ENCODE assay signal across 8 cellular contexts in genomic region chr22:44619560-44620128, GRCh38.
A peak's percentile ranks its signal among the peaks of the same experiment; 100 is the strongest.
DNase-seq lines count a peak whose midpoint lies in the region; ATAC-seq, FAIRE-seq and TF ChIP-seq lines count a peak whose summit lies in the region.
"Not testable (repeated sequence)": the region's sequence is repeated elsewhere in the genome, so short reads cannot be mapped to it uniquely, and the experiment has no call there.

No MANE protein-coding gene starts in this region.

- dilution Hi-C loops in mammary epithelial cell (cut with HindIII; ENCODE audit: low sequenced_read_pairs); endothelial cell of umbilical vein (cut with MboI; ENCODE audit: extremely low pct_ligation_motif_present, low sequenced_read_pairs): not testable (repeated sequence)

- intact Hi-C loops in mammary epithelial cell (cut with micrococcal nuclease) (loop anchor here (10.0 kb wide), 1 partner anchor 1345 kb away; no protein-coding TSS in a partner anchor), endothelial cell of umbilical vein (cut with micrococcal nuclease) (loop anchor here (10.0 kb wide), 1 partner anchor 255 kb away; no protein-coding TSS in a partner anchor)

- DNase-seq in GM23248; mammary epithelial cell; endothelial cell of umbilical vein (ENCODE audit: low read depth, low spot score); lung (ENCODE audit: low spot score); thoracic aorta (ENCODE audit: low spot score): not testable (repeated sequence)

- H2AFZ ChIP-seq in GM23248; Loucy (ENCODE audit: low read length); endothelial cell of umbilical vein (ENCODE audit: low read depth, low read length); parathyroid adenoma: not testable (repeated sequence)
- H2AFZ ChIP-seq in mammary epithelial cell (ENCODE audit: low read depth, low read length): peak overlapping the region; percentile 17

- CTCF ChIA-PET in mammary epithelial cell (lab: Charles Lee; ENCODE audit: low non-redundant PET); endothelial cell of umbilical vein (lab: Charles Lee): not testable (repeated sequence)

- WGBS in GM23248 (ENCODE audit: low coverage in 1 of 2, low lambda C conversion rate in 2 of 2, missing lambda C conversion rate in 2 of 2), 2 experiments: 53 to 61% methylated on average over 8 to 16 of the region's 16 CpGs
- 68% methylated on average over 16 of the region's 16 CpGs for WGBS in mammary epithelial cell (ENCODE audit: low coverage, missing lambda C conversion rate)
- 65 to 68% methylated on average over 16 of the region's 16 CpGs for WGBS in lung, 2 donors

- FAIRE-seq in endothelial cell of umbilical vein (lab: Jason Lieb, UNC): peak; percentile 37

- not testable (repeated sequence) for H3F3A ChIP-seq in GM23248 (ENCODE audit: insufficient read depth); Loucy (ENCODE audit: low read depth)

- not testable (repeated sequence) for H3K27ac ChIP-seq in BLaER1; GM23248; mammary epithelial cell (ENCODE audit: insufficient read depth, low read depth, low read length); endothelial cell of umbilical vein (ENCODE audit: insufficient read depth, low read depth, low read length); thoracic aorta
- peak overlapping the region; percentile 27 to 50 for H3K27ac ChIP-seq in lung (ENCODE audit: low read depth in 1 of 2, low read length in 1 of 2)
- peak overlapping the region; percentile 39 for H3K27ac ChIP-seq in parathyroid adenoma

- peak overlapping the region; percentile 39; the same call in 1 of the 2 replicates for H3K4me3 ChIP-seq in BLaER1
- not testable (repeated sequence) for H3K4me3 ChIP-seq in GM23248; mammary epithelial cell (replicated peaks in 1 of 3; ENCODE audit: insufficient read depth in 1 of 3, low read depth in 2 of 3, low read length in 3 of 3); endothelial cell of umbilical vein (replicated peaks in 1 of 3; ENCODE audit: insufficient read depth in 1 of 3, low read depth in 1 of 3, low read length in 3 of 3); lung; parathyroid adenoma (ENCODE audit: low read depth, low read length)
- peak overlapping the region; percentile 48 for H3K4me3 ChIP-seq in Loucy (ENCODE audit: low read length, poor library complexity, severe bottlenecking)
- H3K4me3 ChIP-seq in thoracic aorta: peak overlapping the region; percentile 25

- not testable (repeated sequence) for H4K20me1 ChIP-seq in BLaER1; GM23248 (ENCODE audit: insufficient read depth); Loucy (ENCODE audit: insufficient read depth, low read length, poor library complexity, severe bottlenecking); mammary epithelial cell (ENCODE audit: insufficient read depth, low read length); endothelial cell of umbilical vein (replicated peaks; ENCODE audit: control insufficient read depth, extremely low read depth, insufficient read depth, low read length)

- TF ChIP-seq CTCF in Loucy (conservative IDR thresholded peaks at IDR 0.05; ENCODE audit: low read length); mammary epithelial cell (conservative IDR thresholded peaks at IDR 0.05 in 1 of 2, IDR thresholded peaks at IDR 0.05 in 1 of 2; ENCODE audit: extremely low read depth in 1 of 2, insufficient read depth in 1 of 2, low read depth in 1 of 2, low read length in 2 of 2); endothelial cell of umbilical vein (IDR thresholded peaks at IDR 0.05; ENCODE audit: extremely low read depth in 1 of 2, insufficient read depth in 1 of 2, low read depth in 1 of 2, low read length in 2 of 2); lung (IDR thresholded peaks at IDR 0.05; ENCODE audit: control extremely low read depth, extremely low read depth); parathyroid adenoma (IDR thresholded peaks at IDR 0.05); thoracic aorta (IDR thresholded peaks at IDR 0.05): not testable (repeated sequence)

- H3K9ac ChIP-seq in BLaER1; Loucy (ENCODE audit: low read depth, low read length, poor library complexity, severe bottlenecking); mammary epithelial cell (ENCODE audit: insufficient read depth, low read length); endothelial cell of umbilical vein (replicated peaks; ENCODE audit: extremely low read depth, insufficient read depth, low read length); parathyroid adenoma: not testable (repeated sequence)
- peak overlapping the region; percentile 44; the same call in 1 of the 2 replicates for H3K9ac ChIP-seq in GM23248

- H3K9me3 ChIP-seq in BLaER1; GM23248 (ENCODE audit: low read depth); Loucy (ENCODE audit: insufficient read depth, low read depth, low read length); mammary epithelial cell (replicated peaks; ENCODE audit: insufficient read depth, low read length); endothelial cell of umbilical vein (replicated peaks; ENCODE audit: control insufficient read depth, insufficient read depth, low read length); parathyroid adenoma (ENCODE audit: control insufficient read depth, low read length); thoracic aorta: not testable (repeated sequence)
- peaks cover 0 to 19% of the 10 kb centered on the region in 2 donors for H3K9me3 ChIP-seq in lung (ENCODE audit: control insufficient read depth in 2 of 2, insufficient read depth in 1 of 2, low read length in 1 of 2)

- H3K36me3 ChIP-seq in BLaER1; GM23248 (ENCODE audit: low read depth); Loucy (ENCODE audit: insufficient read depth, low read length); mammary epithelial cell (ENCODE audit: insufficient read depth, low read length); endothelial cell of umbilical vein (ENCODE audit: control insufficient read depth in 2 of 2, extremely low read depth in 1 of 2, insufficient read depth in 2 of 2, low read length in 2 of 2); lung (ENCODE audit: control insufficient read depth in 2 of 2, insufficient read depth in 2 of 2, low read length in 2 of 2); parathyroid adenoma (ENCODE audit: control insufficient read depth, insufficient read depth, low read length); thoracic aorta: not testable (repeated sequence)

- H3K9me2 ChIP-seq in GM23248 (ENCODE audit: insufficient read depth); Loucy (replicated peaks; ENCODE audit: low read depth, low read length): not testable (repeated sequence)

- BruUV-seq in mammary epithelial cell (replicated peaks; lab: Mats Ljungman, UMichigan); endothelial cell of umbilical vein (replicated peaks; lab: Mats Ljungman, UMichigan): not testable (repeated sequence)

- H3K4me2 ChIP-seq in BLaER1: peak overlapping the region; percentile 86
- not testable (repeated sequence) for H3K4me2 ChIP-seq in GM23248 (ENCODE audit: unreplicated experiment); mammary epithelial cell (ENCODE audit: insufficient read depth, low read depth, low read length); endothelial cell of umbilical vein (ENCODE audit: insufficient read depth, low read length); parathyroid adenoma (ENCODE audit: low read length)
- peak overlapping the region; percentile 43 for H3K4me2 ChIP-seq in Loucy (ENCODE audit: low read depth, low read length, poor library complexity, severe bottlenecking)

- not testable (repeated sequence) for H3K27me3 ChIP-seq in BLaER1; GM23248 (replicated peaks; ENCODE audit: insufficient read depth); Loucy (ENCODE audit: insufficient read depth, low read length, poor library complexity, severe bottlenecking); mammary epithelial cell (ENCODE audit: insufficient read depth, low read length); endothelial cell of umbilical vein (ENCODE audit: control insufficient read depth in 2 of 2, insufficient read depth in 2 of 2, low read length in 2 of 2); parathyroid adenoma (ENCODE audit: control insufficient read depth, insufficient read depth, low read length); thoracic aorta (replicated peaks; ENCODE audit: insufficient read depth)
- H3K27me3 ChIP-seq in lung (ENCODE audit: control insufficient read depth, insufficient read depth): peaks cover 11% of the 10 kb centered on the region

- not testable (repeated sequence) for H3K79me2 ChIP-seq in GM23248 (ENCODE audit: insufficient read depth); Loucy (ENCODE audit: insufficient read depth, low read length); mammary epithelial cell (ENCODE audit: insufficient read depth, low read length); endothelial cell of umbilical vein (ENCODE audit: control insufficient read depth, insufficient read depth, low read length); parathyroid adenoma

- POLR2A ChIA-PET in endothelial cell of umbilical vein (lab: Charles Lee): not testable (repeated sequence)

- not testable (repeated sequence) for ATAC-seq in lung (ENCODE audit: insufficient read depth, low FRiP score); thoracic aorta (ENCODE audit: insufficient number of reproducible peaks, low FRiP score, low read depth)

- H3K9me1 ChIP-seq in endothelial cell of umbilical vein (replicated peaks; ENCODE audit: control insufficient read depth, extremely low read depth, insufficient read depth, low read length): not testable (repeated sequence)

- H3K4me1 ChIP-seq in BLaER1 (peaks cover 28% of the 10 kb centered on the region), Loucy (ENCODE audit: insufficient read depth, low read length, poor library complexity, severe bottlenecking) (peaks cover 12% of the 10 kb centered on the region)
- not testable (repeated sequence) for H3K4me1 ChIP-seq in GM23248 (ENCODE audit: insufficient read depth); mammary epithelial cell (ENCODE audit: insufficient read depth, low read length); endothelial cell of umbilical vein (ENCODE audit: control insufficient read depth, extremely low read depth, insufficient read depth, low read length); lung (ENCODE audit: control insufficient read depth in 2 of 2, insufficient read depth in 2 of 2, low read length in 2 of 2); parathyroid adenoma; thoracic aorta (ENCODE audit: control insufficient read depth in 1 of 2, low read depth in 2 of 2)

- in situ Hi-C loops in GM23248 (cut with MboI): loop anchor here (10.0 kb wide), 2 partner anchors 535 to 625 kb away; no protein-coding TSS in a partner anchor
- in situ Hi-C loops in mammary epithelial cell (cut with MboI; ENCODE audit: low sequenced_read_pairs in 2 of 2): loop anchor here (10.0 kb wide), 1 partner anchor 625 kb away; no protein-coding TSS in a partner anchor

- not testable (repeated sequence) for TF ChIP-seq POLR2A in endothelial cell of umbilical vein (IDR thresholded peaks at IDR 0.05; ENCODE audit: low read depth, low read length)
